Comparison of ENCODE assay signal across 16 cellular contexts in genomic region chr7:105019269-105019668, GRCh38. TPM values are rescaled to one million over a fixed set of nuclear protein-coding genes. Genes with fewer than 3 reads are reported as not detected.
DNase-seq lines count a peak whose midpoint lies in the region; ATAC-seq and TF ChIP-seq lines count a peak whose summit lies in the region.
"Had no signal": no experiment of that assay in that cellular context is flagged by ENCODE, and none has a peak within 500 bp of the region (broad histone marks: within the 10 kb centered on the region; RNA-seq: fewer than 3 reads in every experiment).

No MANE protein-coding gene starts in this region.

- TF ChIP-seq CTCF in SU-DHL-6 (IDR thresholded peaks at IDR 0.05; ENCODE audit: insufficient read depth, low read length, poor library complexity, severe bottlenecking): no peak

- peaks cover 43% of the 10 kb centered on the region for H3F3A ChIP-seq in SU-DHL-6 (ENCODE audit: insufficient read depth)

- H3K27ac ChIP-seq in SU-DHL-6 (ENCODE audit: low read depth, low read length) (no peak overlapping the region), epithelial cell of prostate (peak overlapping the region; percentile 21)

- peaks cover 65% of the 10 kb centered on the region for H4K20me1 ChIP-seq in SU-DHL-6 (ENCODE audit: low read depth, low read length)

- H2AFZ ChIP-seq in SU-DHL-6 (ENCODE audit: low read depth, low read length, severe bottlenecking): no peak overlapping the region

- no peaks in the 10 kb centered on the region for H3K9me2 ChIP-seq in SU-DHL-6 (replicated peaks; ENCODE audit: insufficient read depth, low read length)

- peaks cover 15 to 26% of the 10 kb centered on the region in 2 donors for H3K36me3 Mint-ChIP-seq in activated T-cell treated with anti-CD3 and anti-CD28 coated beads, Interleukin-2, amount 50 U/mL, for 72 hours (ENCODE audit: insufficient read depth in 2 of 2)
- H3K36me3 Mint-ChIP-seq in stimulated activated memory B cell treated with anti-CD40 and anti-IgM and Interleukin-4, amounts not matched to agents 10 μg/mL and 1 μg/mL and 100 μg/mL, for 72 hours: peaks cover 15% of the 10 kb centered on the region

- H3K9ac ChIP-seq in SU-DHL-6 (ENCODE audit: low read length): no peak overlapping the region

- peak overlapping the region; percentile 77 for H3K27ac Mint-ChIP-seq in activated T-cell treated with anti-CD3 and anti-CD28 coated beads, Interleukin-2, amount 50 U/mL, for 72 hours
- H3K27ac Mint-ChIP-seq in stimulated activated memory B cell treated with anti-CD40 and anti-IgM and Interleukin-4, amounts not matched to agents 10 μg/mL and 1 μg/mL and 100 μg/mL, for 72 hours: no peak overlapping the region

- H3K4me3 ChIP-seq in SU-DHL-6 (ENCODE audit: insufficient read depth, low read length, poor library complexity, severe bottlenecking): no peak overlapping the region

- no peak for DNase-seq in activated T-cell treated with anti-CD3 and anti-CD28 coated beads, Interleukin-2, amount 50 U/mL, for 72 hours
- DNase-seq in activated T-cell treated with anti-CD3 and anti-CD28 coated beads for 4 hours: no peak
- DNase-seq in epithelial cell of prostate (ENCODE audit: low read depth, low spot score): no peak
- no peak for DNase-seq in NCI-H748 treated with DMSO at 0.1 percent for 48 hours (lab: John Stamatoyannopoulos, UW)
- DNase-seq in globus pallidus (ENCODE audit: low spot score): no peak
- DNase-seq: ACHN, amniotic stem cell, foreskin melanocyte, NCI-H1694, NCI-H774, Right ventricle myocardium superior, small intestine, upper lobe of right lung had no signal

- peaks cover 67% of the 10 kb centered on the region for H3K4me1 Mint-ChIP-seq in activated T-cell treated with anti-CD3 and anti-CD28 coated beads, Interleukin-2, amount 50 U/mL, for 72 hours (ENCODE audit: low read depth)
- peaks cover 59% of the 10 kb centered on the region for H3K4me1 Mint-ChIP-seq in stimulated activated memory B cell treated with anti-CD40 and anti-IgM and Interleukin-4, amounts not matched to agents 10 μg/mL and 1 μg/mL and 100 μg/mL, for 72 hours

- no peaks in the 10 kb centered on the region for H3K9me3 Mint-ChIP-seq in activated T-cell treated with anti-CD3 and anti-CD28 coated beads, Interleukin-2, amount 50 U/mL, for 72 hours
- H3K9me3 Mint-ChIP-seq in stimulated activated memory B cell treated with anti-CD40 and anti-IgM and Interleukin-4, amounts not matched to agents 10 μg/mL and 1 μg/mL and 100 μg/mL, for 72 hours: no peaks in the 10 kb centered on the region

- H3K27me3 Mint-ChIP-seq in activated T-cell treated with anti-CD3 and anti-CD28 coated beads, Interleukin-2, amount 50 U/mL, for 72 hours (ENCODE audit: low read depth): no peaks in the 10 kb centered on the region
- no peaks in the 10 kb centered on the region for H3K27me3 Mint-ChIP-seq in stimulated activated memory B cell treated with anti-CD40 and anti-IgM and Interleukin-4, amounts not matched to agents 10 μg/mL and 1 μg/mL and 100 μg/mL, for 72 hours

- no peaks in the 10 kb centered on the region for H3K9me3 ChIP-seq in SU-DHL-6 (ENCODE audit: insufficient read depth, low read length)
- H3K9me3 ChIP-seq: upper lobe of right lung had no signal

- H3K4me2 ChIP-seq in SU-DHL-6 (ENCODE audit: low read depth, low read length, poor library complexity, severe bottlenecking): peak overlapping the region; percentile 71

- H3K79me2 ChIP-seq in SU-DHL-6 (ENCODE audit: insufficient read depth, low read length): peaks cover 100% of the 10 kb centered on the region

- H3K36me3 ChIP-seq in SU-DHL-6 (ENCODE audit: low read length): 0 out of 2 replicates have a peak, but pooled peaks cover 5% of the 10 kb centered on the region
- H3K36me3 ChIP-seq: upper lobe of right lung had no signal

- no peak for ATAC-seq in activated T-cell treated with anti-CD3 and anti-CD28 coated beads, Interleukin-2, amount 50 U/mL, for 72 hours (replicated peaks in 1 of 2)
- no peak for ATAC-seq in stimulated activated memory B cell treated with anti-CD40 and anti-IgM and Interleukin-4, amounts not matched to agents 10 μg/mL and 1 μg/mL and 100 μg/mL, for 72 hours
- ATAC-seq in GM21529 (IDR thresholded peaks at IDR 0.05; ENCODE audit: unreplicated experiment): no peak

- H3K27me3 ChIP-seq in SU-DHL-6 (ENCODE audit: low read length): no peaks in the 10 kb centered on the region
- H3K27me3 ChIP-seq: upper lobe of right lung had no signal

- H3K4me3 Mint-ChIP-seq in activated T-cell treated with anti-CD3 and anti-CD28 coated beads, Interleukin-2, amount 50 U/mL, for 72 hours: peak overlapping the region; percentile 79 to 80
- H3K4me3 Mint-ChIP-seq in stimulated activated memory B cell treated with anti-CD40 and anti-IgM and Interleukin-4, amounts not matched to agents 10 μg/mL and 1 μg/mL and 100 μg/mL, for 72 hours: peak overlapping the region; percentile 31

RNA-seq across cellular contexts. Expression of gene KMT2E, which starts 5.3 kb away (rescaled TPM):
- total RNA-seq in activated T-cell treated with anti-CD3 and anti-CD28 coated beads, Interleukin-2, amount 50 U/mL, for 72 hours: 100 to 1,000 TPM in 1 of 2 donors, 10 to 100 TPM in 1; 96.4 to 112 TPM
